ENCODE assay signal across 13 cellular contexts in the genomic region with DNA sequence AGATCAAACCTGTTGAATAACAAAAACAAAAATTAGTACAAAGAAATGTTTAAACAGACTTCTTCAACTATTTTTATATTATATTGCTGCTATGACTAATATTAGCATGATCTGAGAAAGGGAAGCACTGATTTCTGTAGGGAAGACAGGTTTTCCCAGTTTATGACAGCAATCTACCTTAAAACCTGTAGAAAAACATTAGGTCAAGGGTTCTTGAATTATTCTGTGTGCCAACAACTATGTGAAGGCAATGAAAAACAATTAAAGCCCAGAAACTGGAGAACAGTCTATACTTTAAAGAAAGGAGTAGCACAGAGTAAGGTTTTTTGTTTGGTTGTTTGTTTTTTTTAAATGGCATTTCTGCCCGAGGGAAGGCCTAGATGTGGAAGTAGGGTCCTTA. TPM values are rescaled to one million over a fixed set of nuclear protein-coding genes. Genes with fewer than 3 reads are reported as not detected.
DNase-seq lines count a peak whose midpoint lies in the region; ATAC-seq and TF ChIP-seq lines count a peak whose summit lies in the region.
"Had no signal": no experiment of that assay in that cellular context is flagged by ENCODE, and none has a peak within 500 bp of the region (broad histone marks: within the 10 kb centered on the region; RNA-seq: fewer than 3 reads in every experiment).

No MANE protein-coding gene starts in this region.

- H3K27me3 ChIP-seq in GM23248 (replicated peaks; ENCODE audit: insufficient read depth) (no peaks in the 10 kb centered on the region), mesenchymal stem cell (ENCODE audit: control insufficient read depth in 1 of 2, insufficient read depth in 1 of 2, low read length in 2 of 2) (no peaks in the 10 kb centered on the region), gastroesophageal sphincter (no peaks in the 10 kb centered on the region)

- H2AK5ac ChIP-seq in mesenchymal stem cell (ENCODE audit: low read length, severe bottlenecking): no peak overlapping the region

- H3K9me3 ChIP-seq in GM23248 (ENCODE audit: low read depth) (no peaks in the 10 kb centered on the region), mesenchymal stem cell (ENCODE audit: control insufficient read depth, low read length) (no peaks in the 10 kb centered on the region), gastroesophageal sphincter (no peaks in the 10 kb centered on the region)

- H3K36me3 ChIP-seq in GM23248 (ENCODE audit: low read depth): peaks cover 20% of the 10 kb centered on the region
- peaks cover 12 to 35% of the 10 kb centered on the region in 2 experiments for H3K36me3 ChIP-seq in mesenchymal stem cell (ENCODE audit: control insufficient read depth in 1 of 2, insufficient read depth in 2 of 2, low read depth in 1 of 2, low read length in 2 of 2)
- peaks cover 0 to 22% of the 10 kb centered on the region in 2 donors for H3K36me3 ChIP-seq in gastroesophageal sphincter

- H3K9me3 Mint-ChIP-seq in MCF 10A (ENCODE audit: unreplicated experiment): peaks cover 12% of the 10 kb centered on the region

- no peak overlapping the region for H2BK120ac ChIP-seq in mesenchymal stem cell (ENCODE audit: low read depth, low read length)

- no peaks in the 10 kb centered on the region for H3K27me3 Mint-ChIP-seq in MCF 10A (ENCODE audit: insufficient read depth, unreplicated experiment)

- H3K4me1 ChIP-seq in GM23248 (ENCODE audit: insufficient read depth): no peaks in the 10 kb centered on the region
- H3K4me1 ChIP-seq in mesenchymal stem cell (ENCODE audit: control insufficient read depth, insufficient read depth, low read depth, low read length): no peaks in the 10 kb centered on the region
- peaks cover 0 to 72% (median 12%) of the 10 kb centered on the region in 3 donors for H3K4me1 ChIP-seq in gastroesophageal sphincter

- in situ Hi-C loops in GM23248 (cut with MboI): no loop called here

- peaks cover 2% of the 10 kb centered on the region for H3K79me1 ChIP-seq in mesenchymal stem cell (replicated peaks; ENCODE audit: low read length, poor library complexity, severe bottlenecking)

- H3K4ac ChIP-seq in mesenchymal stem cell (ENCODE audit: low read depth in 1 of 2, low read length in 2 of 2): no peak overlapping the region

- H4K8ac ChIP-seq in mesenchymal stem cell (ENCODE audit: low read length): no peak overlapping the region

- no peak overlapping the region for H2BK12ac ChIP-seq in mesenchymal stem cell (ENCODE audit: low read length in 2 of 2)

- H3K4me3 ChIP-seq in GM23248 (no peak overlapping the region), mesenchymal stem cell (ENCODE audit: insufficient read depth in 1 of 2, low read depth in 1 of 2, low read length in 2 of 2) (no peak overlapping the region), gastroesophageal sphincter (no peak overlapping the region)
- H3K4me3 ChIP-seq: K562 had no signal

- intact Hi-C loops in MCF 10A (cut with micrococcal nuclease): loop anchor here (2.0 kb wide), 1 partner anchor 23 kb away; a partner anchor contains a TSS

- 38 to 50% methylated on average over 1 of the region's 1 CpG for WGBS in GM23248 (ENCODE audit: low coverage in 1 of 2, low lambda C conversion rate in 2 of 2, missing lambda C conversion rate in 2 of 2), 2 experiments
- 32% methylated on average over 1 of the region's 1 CpG for WGBS in mesenchymal stem cell
- WGBS in gastroesophageal sphincter (ENCODE audit: low coverage in 1 of 2), 2 donors: 0 to 13% methylated on average over 1 of the region's 1 CpG

- H3K9ac ChIP-seq in GM23248 (no peak overlapping the region), mesenchymal stem cell (ENCODE audit: low read length) (peak overlapping the region; percentile 54)

- TF ChIP-seq CTCF in 22Rv1 (IDR thresholded peaks at IDR 0.05) (no peak), MCF 10A (IDR thresholded peaks at IDR 0.05; ENCODE audit: unreplicated experiment) (no peak), gastroesophageal sphincter (IDR thresholded peaks at IDR 0.05) (no peak)

- DNase-seq in GM23248 (no peak), MCF 10A (ENCODE audit: unreplicated experiment) (no peak), mesenchymal stem cell (no peak), NCI-H526 treated with DMSO at 0.1 percent for 48 hours (lab: John Stamatoyannopoulos, UW) (no peak), occipital lobe (lab: John Stamatoyannopoulos, UW) (no peak)
- DNase-seq: cortex of kidney; NCI-H146; right cardiac atrium; stimulated activated CD4-positive, alpha-beta T cell treated with anti-CD3 and anti-CD28 coated beads, Interleukin-2, amount 100 ng/mL, for 48 hours had no signal

- H3K9me2 ChIP-seq in GM23248 (ENCODE audit: insufficient read depth): no peaks in the 10 kb centered on the region

- no peak overlapping the region for H3K18ac ChIP-seq in mesenchymal stem cell (ENCODE audit: low read depth in 1 of 2, low read length in 2 of 2)

- ATAC-seq in HG02610 (IDR thresholded peaks at IDR 0.05; ENCODE audit: unreplicated experiment): no peak
- no peak for ATAC-seq in gastroesophageal sphincter
- ATAC-seq: K562, right cardiac atrium had no signal

- H2BK15ac ChIP-seq in mesenchymal stem cell (ENCODE audit: low read depth, poor library complexity, severe bottlenecking): no peak overlapping the region

- H3K14ac ChIP-seq in mesenchymal stem cell (ENCODE audit: low read length in 2 of 2): no peak overlapping the region

- peaks cover 100% of the 10 kb centered on the region for H3K79me2 ChIP-seq in GM23248 (ENCODE audit: insufficient read depth)

- BruUV-seq in MCF 10A (replicated peaks; lab: Mats Ljungman, UMichigan): no TSS peak

- peaks cover 20% of the 10 kb centered on the region; the same call in 1 of the 2 replicates for H4K20me1 ChIP-seq in GM23248 (ENCODE audit: insufficient read depth)

- POLR2A ChIA-PET in MCF 10A (lab: Yijun Ruan, JAX): interaction anchor here (0.7 to 2.2 kb wide), 9 partner anchors 8 to 113 kb away, joined by 3 to 13 read pairs (median 3); no protein-coding TSS in a partner anchor

- no peak overlapping the region for H3K4me3 Mint-ChIP-seq in MCF 10A (ENCODE audit: unreplicated experiment)

- peak overlapping the region; percentile 12; the same call in 1 of the 2 replicates for H3K27ac ChIP-seq in 22Rv1
- H3K27ac ChIP-seq in GM23248: peak overlapping the region; percentile 11; the same call in 1 of the 2 replicates
- H3K27ac ChIP-seq in mesenchymal stem cell (ENCODE audit: low read length, poor library complexity, severe bottlenecking): no peak overlapping the region
- peak overlapping the region in 1 of 4 donors; percentile 21 for H3K27ac ChIP-seq in gastroesophageal sphincter

- no peak overlapping the region for H4K91ac ChIP-seq in mesenchymal stem cell (ENCODE audit: low read length)

- peaks cover 70% of the 10 kb centered on the region for H3K36me3 Mint-ChIP-seq in MCF 10A (ENCODE audit: insufficient read depth, unreplicated experiment)

- peak overlapping the region; percentile 39 for H3K27ac Mint-ChIP-seq in MCF 10A (ENCODE audit: low read depth, unreplicated experiment)

- CTCF ChIA-PET in MCF 10A (lab: Yijun Ruan, JAX): interaction anchor here (0.5 to 5.3 kb wide), 37 partner anchors 8 to 340 kb away, joined by 3 to 56 read pairs (median 7); a partner anchor contains a TSS

- no peak for TF ChIP-seq EP300 in gastroesophageal sphincter (IDR thresholded peaks at IDR 0.05)

- no peak overlapping the region for H2BK5ac ChIP-seq in mesenchymal stem cell (ENCODE audit: low read depth, low read length, poor library complexity, severe bottlenecking)

- peaks cover 25% of the 10 kb centered on the region; the same call in 1 of the 2 replicates for H3F3A ChIP-seq in GM23248 (ENCODE audit: insufficient read depth)

- TF ChIP-seq POLR2A in gastroesophageal sphincter (IDR thresholded peaks at IDR 0.05): no peak

- H2AFZ ChIP-seq in GM23248 (no peak overlapping the region), mesenchymal stem cell (ENCODE audit: low read depth, low read length) (no peak overlapping the region)

- H3K4me2 ChIP-seq in GM23248 (ENCODE audit: unreplicated experiment) (no peak overlapping the region), mesenchymal stem cell (ENCODE audit: low read length, poor library complexity, severe bottlenecking) (no peak overlapping the region)

- no peak overlapping the region for H3K23ac ChIP-seq in mesenchymal stem cell (ENCODE audit: low read length in 2 of 2)

- peaks cover 8% of the 10 kb centered on the region for H3K4me1 Mint-ChIP-seq in MCF 10A (ENCODE audit: insufficient read depth, unreplicated experiment)

RNA-seq across cellular contexts. Expression of a gene that starts 23.3 kb away (rescaled TPM):
- 18.3 and 21.9 TPM in 2 replicates for total RNA-seq in GM23248 (2014; rRNA removed; shearing (Covaris generic))
- 12.0 and 13.6 TPM in 2 replicates for polyA plus RNA-seq in GM23248 (2016; fragmentation: Nextera tagmentation; extraction: Ambion mirVana)
- 86.7 and 94.0 TPM in 2 replicates for total RNA-seq in MCF 10A (2022)
- 23.4 TPM for polyA plus RNA-seq in mesenchymal stem cell (2013, experiment 1 of 2)
- polyA plus RNA-seq in mesenchymal stem cell (2013, experiment 2 of 2): 23.8 TPM
- total RNA-seq in occipital lobe: 177 TPM
- 100 to 1,000 TPM in 2 of 4 donors, 10 to 100 TPM in 2; 61.5 to 140 (median 98.0) TPM for total RNA-seq in gastroesophageal sphincter
